11 cellular contexts compared by ENCODE assay signal in the genomic region with DNA sequence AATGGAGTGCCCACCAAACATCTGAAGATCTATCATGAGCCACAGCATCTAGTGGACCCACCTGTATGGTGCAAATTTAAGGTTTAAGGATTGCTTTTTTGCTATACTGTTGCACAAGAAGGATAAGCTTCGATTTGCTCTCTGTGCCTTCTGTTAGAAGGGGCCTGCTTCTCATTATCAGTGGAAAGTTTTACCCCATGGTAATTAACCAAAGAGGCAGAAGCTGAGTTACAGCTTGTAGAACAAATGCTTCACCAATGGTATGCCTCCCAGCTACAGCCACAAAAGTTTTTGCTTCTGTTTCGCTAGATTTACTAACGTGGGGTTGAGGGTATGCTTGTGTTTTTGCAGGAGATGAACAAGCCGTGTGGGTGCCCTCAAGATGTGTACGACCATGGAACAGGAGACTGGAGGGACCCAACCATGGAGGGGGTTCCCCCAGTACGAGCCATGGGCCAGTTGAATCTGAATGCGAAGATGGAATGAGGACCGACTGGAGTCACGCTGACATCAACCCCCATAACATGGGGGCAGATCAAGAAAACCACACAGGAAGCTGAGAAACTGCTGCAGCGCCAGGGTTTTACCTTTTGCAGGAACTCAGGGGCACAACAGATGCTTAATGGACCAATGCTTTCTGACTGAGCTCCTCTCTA. TPM values are rescaled to one million over a fixed set of nuclear protein-coding genes. Genes with fewer than 3 reads are reported as not detected.
DNase-seq lines count a peak whose midpoint lies in the region; ATAC-seq, FAIRE-seq and TF ChIP-seq lines count a peak whose summit lies in the region.
"Had no signal": no experiment of that assay in that cellular context is flagged by ENCODE, and none has a peak within 500 bp of the region (broad histone marks: within the 10 kb centered on the region; RNA-seq: fewer than 3 reads in every experiment).

No MANE protein-coding gene starts in this region.

- peak overlapping the region; percentile 64 for H3K27ac Mint-ChIP-seq in activated CD8-positive, alpha-beta memory T cell treated with anti-CD3 and anti-CD28 coated beads, Interleukin-2, amount 10 ng/mL, durations not matched to agents 7 days and 5 days
- no peak overlapping the region for H3K27ac Mint-ChIP-seq in endothelial cell (ENCODE audit: unreplicated experiment)

- H3K4me3 ChIP-seq in testis: no peak overlapping the region
- H3K4me3 ChIP-seq in pancreas: no peak overlapping the region
- H3K4me3 ChIP-seq: colonic mucosa, right atrium auricular region had no signal

- H3K27me3 ChIP-seq in testis (no peaks in the 10 kb centered on the region), pancreas (no peaks in the 10 kb centered on the region)
- H3K27me3 ChIP-seq: colonic mucosa, right atrium auricular region had no signal

- no peak for TF ChIP-seq CTCF in endothelial cell (IDR thresholded peaks at IDR 0.05; ENCODE audit: unreplicated experiment)
- no peak for TF ChIP-seq CTCF in testis (IDR thresholded peaks at IDR 0.05)
- TF ChIP-seq CTCF in pancreas (IDR thresholded peaks at IDR 0.05): no peak

- no peak overlapping the region for H3K27ac ChIP-seq in testis
- no peak overlapping the region for H3K27ac ChIP-seq in pancreas
- H3K27ac ChIP-seq: colonic mucosa, right atrium auricular region had no signal

- H3K9me3 ChIP-seq in testis: no peaks in the 10 kb centered on the region
- no peaks in the 10 kb centered on the region for H3K9me3 ChIP-seq in pancreas
- H3K9me3 ChIP-seq: colonic mucosa had no signal

- H3K4me1 Mint-ChIP-seq in activated CD8-positive, alpha-beta memory T cell treated with anti-CD3 and anti-CD28 coated beads, Interleukin-2, amount 10 ng/mL, durations not matched to agents 7 days and 5 days: peaks cover 23% of the 10 kb centered on the region
- H3K4me1 Mint-ChIP-seq in endothelial cell (ENCODE audit: unreplicated experiment): no peaks in the 10 kb centered on the region

- peak; percentile 43 to 47 for DNase-seq in Kasumi-1 (lab: John Stamatoyannopoulos, UW)
- peak; percentile 80 for DNase-seq in activated CD8-positive, alpha-beta memory T cell treated with anti-CD3 and anti-CD28 coated beads, Interleukin-2, amount 10 ng/mL, durations not matched to agents 7 days and 5 days
- DNase-seq in endothelial cell (ENCODE audit: low spot score): no peak
- DNase-seq in stimulated activated CD8-positive, alpha-beta memory T cell treated with anti-CD3 and anti-CD28 coated beads, Interleukin-15, amount 100 ng/mL, for 1 hour (ENCODE audit: low read depth): peak; percentile 1
- no peak for DNase-seq in testis
- no peak for DNase-seq in pancreas
- DNase-seq: colonic mucosa had no signal

- intact Hi-C loops in testis (cut with DNase I; ENCODE audit: low total_unique reads): no loop called here
- intact Hi-C loops in pancreas (cut with DNase I): no loop called here

- CTCF ChIA-PET in activated CD8-positive, alpha-beta memory T cell treated with anti-CD3 and anti-CD28 coated beads, Interleukin-2, amount 10 ng/mL, durations not matched to agents 7 days and 5 days (lab: Charles Lee): interaction anchor here (0.8 to 3.8 kb wide), 10 partner anchors 10 to 393 kb away, joined by 3 to 40 read pairs (median 3); a partner anchor contains a TSS

- peaks cover 10% of the 10 kb centered on the region for H3K9me3 Mint-ChIP-seq in activated CD8-positive, alpha-beta memory T cell treated with anti-CD3 and anti-CD28 coated beads, Interleukin-2, amount 10 ng/mL, durations not matched to agents 7 days and 5 days (ENCODE audit: low read depth)
- H3K9me3 Mint-ChIP-seq in endothelial cell (ENCODE audit: unreplicated experiment): peaks cover 47% of the 10 kb centered on the region

- no peak for FAIRE-seq in pancreas (lab: Jason Lieb, UNC)

- WGBS in testis, 2 donors: 83 to 84% methylated on average over 10 of the region's 10 CpGs
- WGBS in pancreas, 2 donors: 78 to 89% methylated on average over 10 of the region's 10 CpGs

- peak overlapping the region; percentile 59 for H3K4me3 Mint-ChIP-seq in activated CD8-positive, alpha-beta memory T cell treated with anti-CD3 and anti-CD28 coated beads, Interleukin-2, amount 10 ng/mL, durations not matched to agents 7 days and 5 days
- peak overlapping the region; percentile 18 for H3K4me3 Mint-ChIP-seq in endothelial cell (ENCODE audit: unreplicated experiment)

- TF ChIP-seq POLR2A in testis (IDR thresholded peaks at IDR 0.05): no peak

- peak; percentile 73 for ATAC-seq in activated CD8-positive, alpha-beta memory T cell treated with anti-CD3 and anti-CD28 coated beads, Interleukin-2, amount 10 ng/mL, durations not matched to agents 7 days and 5 days
- no peak for ATAC-seq in HG03520 (IDR thresholded peaks at IDR 0.05; ENCODE audit: unreplicated experiment)
- ATAC-seq in pancreas: no peak
- ATAC-seq in GM21737 (IDR thresholded peaks at IDR 0.05; ENCODE audit: unreplicated experiment): no peak
- ATAC-seq: SK-N-SH treated with all-trans-retinoic acid at 6 μM for 48 hours had no signal

- H3K36me3 Mint-ChIP-seq in activated CD8-positive, alpha-beta memory T cell treated with anti-CD3 and anti-CD28 coated beads, Interleukin-2, amount 10 ng/mL, durations not matched to agents 7 days and 5 days: peaks cover 28% of the 10 kb centered on the region
- peaks cover 59% of the 10 kb centered on the region for H3K36me3 Mint-ChIP-seq in endothelial cell (ENCODE audit: low read depth, unreplicated experiment)

- peaks cover 3% of the 10 kb centered on the region for H3K27me3 Mint-ChIP-seq in activated CD8-positive, alpha-beta memory T cell treated with anti-CD3 and anti-CD28 coated beads, Interleukin-2, amount 10 ng/mL, durations not matched to agents 7 days and 5 days
- peaks cover 11% of the 10 kb centered on the region for H3K27me3 Mint-ChIP-seq in endothelial cell (ENCODE audit: unreplicated experiment)

- H3K4me1 ChIP-seq in testis: no peaks in the 10 kb centered on the region
- no peaks in the 10 kb centered on the region for H3K4me1 ChIP-seq in pancreas
- H3K4me1 ChIP-seq: colonic mucosa, right atrium auricular region had no signal

- H3K36me3 ChIP-seq in testis (ENCODE audit: low read depth, missing control alignments): no peaks in the 10 kb centered on the region
- H3K36me3 ChIP-seq in pancreas: peaks cover 0 to under 1% (median 0%) of the 10 kb centered on the region in 3 donors
- H3K36me3 ChIP-seq: colonic mucosa, right atrium auricular region had no signal

RNA-seq across cellular contexts. Expression of a gene that starts 43.5 kb away (rescaled TPM):
- 10 to 100 TPM; 61.2 to 68.2 TPM for total RNA-seq in activated CD8-positive, alpha-beta memory T cell treated with anti-CD3 and anti-CD28 coated beads, Interleukin-2, amount 10 ng/mL, durations not matched to agents 7 days and 5 days
- total RNA-seq in endothelial cell (ENCODE audit: unreplicated experiment) (46.5 TPM), testis (10 to 100 TPM; 80.4 to 80.6 TPM), pancreas (10 to 100 TPM; 18.0 to 26.7 (median 22.3) TPM)
- polyA plus RNA-seq in testis (ENCODE audit: insufficient read depth, low read depth, low replicate concordance) (49.5 TPM), pancreas (10 to 100 TPM; 28.5 to 30.5 TPM)

Comparison
In these comparisons a context has a peak if more than half of its experiments do, and no peak if none do; other contexts are left out.
1. DNase-seq: peak in Kasumi-1 (2 of 2), activated CD8-positive, alpha-beta memory T cell treated with anti-CD3 and anti-CD28 coated beads, Interleukin-2, amount 10 ng/mL, durations not matched to agents 7 days and 5 days (single experiment) and stimulated activated CD8-positive, alpha-beta memory T cell treated with anti-CD3 and anti-CD28 coated beads, Interleukin-15, amount 100 ng/mL, for 1 hour (single experiment); none in endothelial cell (single experiment), testis (single experiment) and pancreas (0 of 6).